In genomic region chr11:94866936-94867795, GRCh38 we compare ENCODE assay signal across 17 cellular contexts.
A peak's percentile ranks its signal among the peaks of the same experiment; 100 is the strongest.
DNase-seq lines count a peak whose midpoint lies in the region; ATAC-seq and TF ChIP-seq lines count a peak whose summit lies in the region.
"Had no signal": no experiment of that assay in that cellular context is flagged by ENCODE, and none has a peak within 500 bp of the region (broad histone marks: within the 10 kb centered on the region; RNA-seq: fewer than 3 reads in every experiment).

No MANE protein-coding gene starts in this region.

- CTCF ChIA-PET in WTC11 (lab: Charles Lee): interaction anchor here (0.8 to 0.9 kb wide), 3 partner anchors 74 to 244 kb away, joined by 3 to 5 read pairs (median 3); no protein-coding TSS in a partner anchor
- CTCF ChIA-PET in activated CD8-positive, alpha-beta T cell treated with anti-CD3 and anti-CD28 coated beads, Interleukin-2, amount 10 ng/mL, durations not matched to agents 7 days and 5 days (lab: Charles Lee): no interaction called here

- H3K27ac Mint-ChIP-seq in WTC11: peak overlapping the region; percentile 15; the same call in 1 of the 2 replicates
- peak overlapping the region; percentile 12 for H3K27ac Mint-ChIP-seq in nephron progenitor cell
- H3K27ac Mint-ChIP-seq in activated CD8-positive, alpha-beta T cell treated with anti-CD3 and anti-CD28 coated beads, Interleukin-2, amount 10 ng/mL, durations not matched to agents 7 days and 5 days: no peak overlapping the region

- H3K9me3 Mint-ChIP-seq in WTC11 (no peaks in the 10 kb centered on the region), nephron progenitor cell (no peaks in the 10 kb centered on the region)
- no peaks in the 10 kb centered on the region for H3K9me3 Mint-ChIP-seq in activated CD8-positive, alpha-beta T cell treated with anti-CD3 and anti-CD28 coated beads, Interleukin-2, amount 10 ng/mL, durations not matched to agents 7 days and 5 days (ENCODE audit: insufficient read depth)
- H3K9me3 Mint-ChIP-seq: CD14-positive monocyte had no signal

- TF ChIP-seq CTCF in WTC11 (IDR thresholded peaks at IDR 0.05) (no peak), nephron progenitor cell (IDR thresholded peaks at IDR 0.05) (no peak)

- DNase-seq in WTC11 (ENCODE audit: low spot score): no peak
- DNase-seq in nephron progenitor cell: no peak
- DNase-seq in stimulated activated naive CD4-positive, alpha-beta T cell treated with Interleukin-2 at 50 U/mL for 16 hours (lab: John Stamatoyannopoulos, UW): no peak
- DNase-seq in activated CD8-positive, alpha-beta T cell treated with anti-CD3 and anti-CD28 coated beads, Interleukin-2, amount 10 ng/mL, durations not matched to agents 7 days and 5 days: no peak
- DNase-seq in activated gamma-delta T cell (lab: John Stamatoyannopoulos, UW): no peak
- DNase-seq in activated CD4-positive, alpha-beta T cell treated with anti-CD3 and anti-CD28 coated beads for 1 hour: no peak
- DNase-seq: Caco-2, DMS53, GOT3, MG63, NCI-H1105 treated with DMSO at 0.1 percent for 48 hours, NCI-H187, NCI-H774, SHP77 treated with DMSO at 0.1 percent for 48 hours had no signal

- H3K36me3 Mint-ChIP-seq in WTC11: peaks cover 66% of the 10 kb centered on the region
- H3K36me3 Mint-ChIP-seq in nephron progenitor cell (ENCODE audit: low read depth): peaks cover 80% of the 10 kb centered on the region
- H3K36me3 Mint-ChIP-seq in activated CD8-positive, alpha-beta T cell treated with anti-CD3 and anti-CD28 coated beads, Interleukin-2, amount 10 ng/mL, durations not matched to agents 7 days and 5 days (ENCODE audit: low read depth): peaks cover 2% of the 10 kb centered on the region

- H3K27me3 Mint-ChIP-seq in WTC11 (ENCODE audit: low read depth) (no peaks in the 10 kb centered on the region), nephron progenitor cell (ENCODE audit: low read depth, poor library complexity) (no peaks in the 10 kb centered on the region)
- H3K27me3 Mint-ChIP-seq in activated CD8-positive, alpha-beta T cell treated with anti-CD3 and anti-CD28 coated beads, Interleukin-2, amount 10 ng/mL, durations not matched to agents 7 days and 5 days (ENCODE audit: low read depth): peaks cover 3% of the 10 kb centered on the region

- ATAC-seq in GM18868 (IDR thresholded peaks at IDR 0.05; ENCODE audit: unreplicated experiment) (peak; percentile 76), HG02588 (IDR thresholded peaks at IDR 0.05; ENCODE audit: unreplicated experiment) (peak; percentile 47), WTC11 (no peak)
- ATAC-seq in activated CD8-positive, alpha-beta T cell treated with anti-CD3 and anti-CD28 coated beads, Interleukin-2, amount 10 ng/mL, durations not matched to agents 7 days and 5 days: no peak

- H3K4me3 Mint-ChIP-seq in WTC11 (no peak overlapping the region), nephron progenitor cell (no peak overlapping the region)
- H3K4me3 Mint-ChIP-seq in activated CD8-positive, alpha-beta T cell treated with anti-CD3 and anti-CD28 coated beads, Interleukin-2, amount 10 ng/mL, durations not matched to agents 7 days and 5 days: no peak overlapping the region
- H3K4me3 Mint-ChIP-seq: CD14-positive monocyte had no signal

- H3K4me1 Mint-ChIP-seq in WTC11 (peaks cover 20% of the 10 kb centered on the region), nephron progenitor cell (peaks cover 21% of the 10 kb centered on the region)
- no peaks in the 10 kb centered on the region for H3K4me1 Mint-ChIP-seq in activated CD8-positive, alpha-beta T cell treated with anti-CD3 and anti-CD28 coated beads, Interleukin-2, amount 10 ng/mL, durations not matched to agents 7 days and 5 days (ENCODE audit: low read depth)
- H3K4me1 Mint-ChIP-seq: CD14-positive monocyte had no signal

- POLR2A ChIA-PET in WTC11 (lab: Charles Lee): no interaction called here
- POLR2A ChIA-PET in activated CD8-positive, alpha-beta T cell treated with anti-CD3 and anti-CD28 coated beads, Interleukin-2, amount 10 ng/mL, durations not matched to agents 7 days and 5 days (lab: Charles Lee): no interaction called here

TF ChIP-seq in WTC11, 78 proteins besides CTCF, POLR2A, EP300 and RAD21 (continues in another document):
- TF ChIP-seq SMAD4 (CRISPR knock-in tag; IDR thresholded peaks at IDR 0.05): no peak
- no peak for TF ChIP-seq RORB (CRISPR knock-in tag; IDR thresholded peaks at IDR 0.05)
- TF ChIP-seq, protein P1, sequence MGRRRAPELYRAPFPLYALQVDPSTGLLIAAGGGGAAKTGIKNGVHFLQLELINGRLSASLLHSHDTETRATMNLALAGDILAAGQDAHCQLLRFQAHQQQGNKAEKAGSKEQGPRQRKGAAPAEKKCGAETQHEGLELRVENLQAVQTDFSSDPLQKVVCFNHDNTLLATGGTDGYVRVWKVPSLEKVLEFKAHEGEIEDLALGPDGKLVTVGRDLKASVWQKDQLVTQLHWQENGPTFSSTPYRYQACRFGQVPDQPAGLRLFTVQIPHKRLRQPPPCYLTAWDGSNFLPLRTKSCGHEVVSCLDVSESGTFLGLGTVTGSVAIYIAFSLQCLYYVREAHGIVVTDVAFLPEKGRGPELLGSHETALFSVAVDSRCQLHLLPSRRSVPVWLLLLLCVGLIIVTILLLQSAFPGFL (CRISPR knock-in tag; IDR thresholded peaks at IDR 0.05; ENCODE audit: borderline replicate concordance): no peak
- no peak for TF ChIP-seq CDX4 (CRISPR knock-in tag; IDR thresholded peaks at IDR 0.05; ENCODE audit: borderline replicate concordance)
- TF ChIP-seq USF1 (CRISPR knock-in tag; IDR thresholded peaks at IDR 0.05): no peak
- TF ChIP-seq ZNF281 (CRISPR knock-in tag; IDR thresholded peaks at IDR 0.05): no peak
- TF ChIP-seq ZNF263 (CRISPR knock-in tag; IDR thresholded peaks at IDR 0.05; ENCODE audit: low read depth): no peak
- TF ChIP-seq, protein P2, sequence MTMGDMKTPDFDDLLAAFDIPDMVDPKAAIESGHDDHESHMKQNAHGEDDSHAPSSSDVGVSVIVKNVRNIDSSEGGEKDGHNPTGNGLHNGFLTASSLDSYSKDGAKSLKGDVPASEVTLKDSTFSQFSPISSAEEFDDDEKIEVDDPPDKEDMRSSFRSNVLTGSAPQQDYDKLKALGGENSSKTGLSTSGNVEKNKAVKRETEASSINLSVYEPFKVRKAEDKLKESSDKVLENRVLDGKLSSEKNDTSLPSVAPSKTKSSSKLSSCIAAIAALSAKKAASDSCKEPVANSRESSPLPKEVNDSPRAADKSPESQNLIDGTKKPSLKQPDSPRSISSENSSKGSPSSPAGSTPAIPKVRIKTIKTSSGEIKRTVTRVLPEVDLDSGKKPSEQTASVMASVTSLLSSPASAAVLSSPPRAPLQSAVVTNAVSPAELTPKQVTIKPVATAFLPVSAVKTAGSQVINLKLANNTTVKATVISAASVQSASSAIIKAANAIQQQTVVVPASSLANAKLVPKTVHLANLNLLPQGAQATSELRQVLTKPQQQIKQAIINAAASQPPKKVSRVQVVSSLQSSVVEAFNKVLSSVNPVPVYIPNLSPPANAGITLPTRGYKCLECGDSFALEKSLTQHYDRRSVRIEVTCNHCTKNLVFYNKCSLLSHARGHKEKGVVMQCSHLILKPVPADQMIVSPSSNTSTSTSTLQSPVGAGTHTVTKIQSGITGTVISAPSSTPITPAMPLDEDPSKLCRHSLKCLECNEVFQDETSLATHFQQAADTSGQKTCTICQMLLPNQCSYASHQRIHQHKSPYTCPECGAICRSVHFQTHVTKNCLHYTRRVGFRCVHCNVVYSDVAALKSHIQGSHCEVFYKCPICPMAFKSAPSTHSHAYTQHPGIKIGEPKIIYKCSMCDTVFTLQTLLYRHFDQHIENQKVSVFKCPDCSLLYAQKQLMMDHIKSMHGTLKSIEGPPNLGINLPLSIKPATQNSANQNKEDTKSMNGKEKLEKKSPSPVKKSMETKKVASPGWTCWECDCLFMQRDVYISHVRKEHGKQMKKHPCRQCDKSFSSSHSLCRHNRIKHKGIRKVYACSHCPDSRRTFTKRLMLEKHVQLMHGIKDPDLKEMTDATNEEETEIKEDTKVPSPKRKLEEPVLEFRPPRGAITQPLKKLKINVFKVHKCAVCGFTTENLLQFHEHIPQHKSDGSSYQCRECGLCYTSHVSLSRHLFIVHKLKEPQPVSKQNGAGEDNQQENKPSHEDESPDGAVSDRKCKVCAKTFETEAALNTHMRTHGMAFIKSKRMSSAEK (CRISPR knock-in tag; IDR thresholded peaks at IDR 0.05; ENCODE audit: borderline replicate concordance): no peak
- TF ChIP-seq TEAD4 (CRISPR knock-in tag; IDR thresholded peaks at IDR 0.05): no peak
- no peak for TF ChIP-seq ATF1 (CRISPR knock-in tag; IDR thresholded peaks at IDR 0.05)

Comparison
In these comparisons a context has a peak if more than half of its experiments do, and no peak if none do; other contexts are left out.
1. ATAC-seq: peak in GM18868 (single experiment) and HG02588 (single experiment); none in WTC11 (single experiment) and activated CD8-positive, alpha-beta T cell treated with anti-CD3 and anti-CD28 coated beads, Interleukin-2, amount 10 ng/mL, durations not matched to agents 7 days and 5 days (single experiment).